Comparison of ENCODE assay signal across 27 cellular contexts in genomic region chr17:14482715-14483114, GRCh38.
"Had no signal": no experiment of that assay in that cellular context is flagged by ENCODE, and none has a peak within 500 bp of the region (broad histone marks: within the 10 kb centered on the region; RNA-seq: fewer than 3 reads in every experiment).

No MANE protein-coding gene starts in this region.

- FAIRE-seq: urothelium cell line had no signal

- DNase-seq: stimulated activated CD4-positive, alpha-beta T cell treated with anti-CD3 and anti-CD28 coated beads, Interleukin-2, amount 100 ng/mL, for 48 hours; stimulated activated CD4-positive, alpha-beta T cell treated with anti-CD3 and anti-CD28 coated beads, Interleukin-4, amount 100 ng/mL, for 1 hour; stimulated activated CD4-positive, alpha-beta T cell treated with anti-CD3 and anti-CD28 coated beads, Interleukin-4, amount 100 ng/mL, for 24 hours; stimulated activated CD4-positive, alpha-beta T cell treated with anti-CD3 and anti-CD28 coated beads, Interleukin-4, amount 100 ng/mL, for 4 hours; stimulated activated CD8-positive, alpha-beta memory T cell treated with anti-CD3 and anti-CD28 coated beads, Interleukin-4, amount 100 ng/mL, for 48 hours; stimulated activated naive B cell treated with anti-CD40 and anti-IgM and Interleukin-4, amounts not matched to agents 10 μg/mL and 1 μg/mL and 100 μg/mL, for 72 hours; stimulated activated naive CD4-positive, alpha-beta T cell; stimulated activated naive CD4-positive, alpha-beta T cell treated with Interleukin-2 at 50 U/mL for 16 hours; stimulated activated naive CD8-positive, alpha-beta T cell treated with anti-CD3 and anti-CD28 coated beads, Interleukin-15, amount 100 ng/mL, for 72 hours; stimulated activated naive CD8-positive, alpha-beta T cell treated with anti-CD3 and anti-CD28 coated beads, Interleukin-15, Interleukin-2, amounts not matched to agents 100 U/mL and 50 U/mL, for 24 hours; stomach; substantia nigra; testis; thyroid gland; tibial artery; transverse colon; trophoblast cell; upper lobe of left lung; upper lobe of right lung; uterus had no signal

- H3K9me3 ChIP-seq: stomach, suprapubic skin, testis, thoracic aorta, thyroid gland, tibial artery, transverse colon, upper lobe of left lung, upper lobe of right lung, uterus, vagina had no signal

- H3K4me1 ChIP-seq: stomach, suprapubic skin, testis, thyroid gland, tibial artery, tibial nerve, transverse colon, upper lobe of left lung, upper lobe of right lung, uterus, vagina had no signal

- H3K36me3 ChIP-seq: stomach, suprapubic skin, thoracic aorta, thyroid gland, tibial artery, tibial nerve, transverse colon, upper lobe of left lung, upper lobe of right lung, uterus, vagina had no signal

- H3K4me3 ChIP-seq: stomach, suprapubic skin, testis, thoracic aorta, thyroid gland, tibial artery, tibial nerve, transverse colon, upper lobe of left lung, upper lobe of right lung, uterus, vagina had no signal

- H3K27ac ChIP-seq: stomach, suprapubic skin, testis, thoracic aorta, thyroid gland, tibial artery, tibial nerve, transverse colon, upper lobe of left lung, upper lobe of right lung, uterus, vagina had no signal

- H3K27me3 ChIP-seq: stomach, suprapubic skin, testis, thyroid gland, tibial artery, tibial nerve, transverse colon, upper lobe of left lung, upper lobe of right lung, uterus, vagina had no signal

- ATAC-seq: stimulated activated effector memory CD8-positive, alpha-beta T cell treated with anti-CD3 and anti-CD28 coated beads, Interleukin-12 subunit alpha, Interleukin-12 subunit beta, amount 100 ng/mL, for 72 hours; stimulated activated memory B cell treated with anti-CD40 and anti-IgM and Interleukin-4, amounts not matched to agents 10 μg/mL and 1 μg/mL and 100 μg/mL, for 72 hours; stimulated activated naive B cell treated with anti-CD40 and anti-IgM and Interleukin-4, amounts not matched to agents 10 μg/mL and 1 μg/mL and 100 μg/mL, for 72 hours; stimulated activated naive CD8-positive, alpha-beta T cell treated with anti-CD3 and anti-CD28 coated beads, Interleukin-15, amount 100 ng/mL, for 72 hours; stimulated activated naive CD8-positive, alpha-beta T cell treated with anti-CD3 and anti-CD28 coated beads, Interleukin-15, Interleukin-2, amounts not matched to agents 100 U/mL and 50 U/mL, for 24 hours; upper lobe of right lung had no signal
